In genomic region chr2:169018390-169018789, GRCh38 we compare ENCODE assay signal across 20 cellular contexts. TPM values are rescaled to one million over a fixed set of nuclear protein-coding genes. Genes with fewer than 3 reads are reported as not detected.
DNase-seq lines count a peak whose midpoint lies in the region; TF ChIP-seq lines count a peak whose summit lies in the region.
"Had no signal": no experiment of that assay in that cellular context is flagged by ENCODE, and none has a peak within 500 bp of the region (broad histone marks: within the 10 kb centered on the region; RNA-seq: fewer than 3 reads in every experiment).

No MANE protein-coding gene starts in this region.

- BruUV-seq in MCF 10A (replicated peaks; lab: Mats Ljungman, UMichigan), result no TSS peak
- BruUV-seq in mammary epithelial cell (replicated peaks; lab: Mats Ljungman, UMichigan), result no TSS peak

- H2AFZ ChIP-seq in mammary epithelial cell (ENCODE audit: low read depth, low read length), result no peak overlapping the region

- H3K27ac ChIP-seq in breast epithelium (no peak overlapping the region), mammary epithelial cell (ENCODE audit: insufficient read depth, low read depth, low read length) (no peak overlapping the region)
- H3K27ac ChIP-seq: 22Rv1, HL-60 had no signal

- TF ChIP-seq CTCF in MCF 10A (IDR thresholded peaks at IDR 0.05; ENCODE audit: unreplicated experiment) (no peak), breast epithelium (IDR thresholded peaks at IDR 0.05) (no peak), mammary epithelial cell (conservative IDR thresholded peaks at IDR 0.05 in 1 of 2, IDR thresholded peaks at IDR 0.05 in 1 of 2; ENCODE audit: extremely low read depth in 1 of 2, insufficient read depth in 1 of 2, low read depth in 1 of 2, low read length in 2 of 2) (no peak), fibroblast of mammary gland (conservative IDR thresholded peaks at IDR 0.05; ENCODE audit: control insufficient read depth, insufficient read depth, low read depth, low read length) (no peak)

- no peak for TF ChIP-seq POLR2A in breast epithelium (IDR thresholded peaks at IDR 0.05)

- no peak overlapping the region for H3K4me3 Mint-ChIP-seq in MCF 10A (ENCODE audit: unreplicated experiment)
- H3K4me3 Mint-ChIP-seq: CD14-positive monocyte; CD8-positive, alpha-beta T cell had no signal

- H3K9ac ChIP-seq in mammary epithelial cell (ENCODE audit: insufficient read depth, low read length), result no peak overlapping the region

- H4K20me1 ChIP-seq in mammary epithelial cell (ENCODE audit: insufficient read depth, low read length), result no peaks in the 10 kb centered on the region

- H3K4me2 ChIP-seq in mammary epithelial cell (ENCODE audit: insufficient read depth, low read depth, low read length), result no peak overlapping the region

- WGBS in mammary epithelial cell (ENCODE audit: low coverage, missing lambda C conversion rate), result 33% methylated on average over 3 of the region's 3 CpGs

- POLR2A ChIA-PET in MCF 10A (lab: Yijun Ruan, JAX), result interaction anchor here (0.5 to 1.2 kb wide), 3 partner anchors 26 to 31 kb away, joined by 3 to 5 read pairs (median 3); no protein-coding TSS in a partner anchor

- H3K27me3 ChIP-seq in breast epithelium (no peaks in the 10 kb centered on the region), mammary epithelial cell (ENCODE audit: insufficient read depth, low read length) (no peaks in the 10 kb centered on the region)

- in situ Hi-C loops in mammary epithelial cell (cut with MboI; ENCODE audit: low sequenced_read_pairs in 2 of 2), result no loop called here

- intact Hi-C loops in MCF 10A (cut with micrococcal nuclease) (no loop called here), breast epithelium (cut with DNase I; ENCODE audit: low total_unique reads) (no loop called here), mammary epithelial cell (cut with micrococcal nuclease) (no loop called here)

- H3K27me3 Mint-ChIP-seq in MCF 10A (ENCODE audit: insufficient read depth, unreplicated experiment), result no peaks in the 10 kb centered on the region

- CTCF ChIA-PET in MCF 10A (lab: Yijun Ruan, JAX) (no interaction called here), mammary epithelial cell (lab: Charles Lee; ENCODE audit: low non-redundant PET) (no interaction called here)

- H3K79me2 ChIP-seq in mammary epithelial cell (ENCODE audit: insufficient read depth, low read length), result no peaks in the 10 kb centered on the region

- DNase-seq in MCF 10A (ENCODE audit: unreplicated experiment), result peak; percentile 62
- DNase-seq in breast epithelium (ENCODE audit: low spot score in 2 of 2), result no peak
- peak; percentile 82 for DNase-seq in mammary epithelial cell
- DNase-seq in fibroblast of mammary gland (ENCODE audit: low read depth), result peak; percentile 38
- DNase-seq in HPDE6-E6E7 (ENCODE audit: extremely low spot score), result no peak
- no peak for DNase-seq in NCI-H446 (lab: John Stamatoyannopoulos, UW)
- DNase-seq in activated CD4-positive, alpha-beta T cell treated with anti-CD3 and anti-CD28 coated beads for 4 hours, result no peak
- DNase-seq: CD8-positive, alpha-beta T cell; COR-L47; DMS153; DMS79 treated with DMSO at 0.1 percent for 48 hours; EL; GDM1; HCEC 1CT had no signal

- no peak overlapping the region for H3K4me3 ChIP-seq in breast epithelium
- no peak overlapping the region for H3K4me3 ChIP-seq in mammary epithelial cell (replicated peaks in 1 of 3; ENCODE audit: insufficient read depth in 1 of 3, low read depth in 2 of 3, low read length in 3 of 3)
- H3K4me3 ChIP-seq in fibroblast of mammary gland (ENCODE audit: control insufficient read depth, low read depth, low read length), result no peak overlapping the region

- H3K36me3 ChIP-seq in breast epithelium (no peaks in the 10 kb centered on the region), mammary epithelial cell (ENCODE audit: insufficient read depth, low read length) (no peaks in the 10 kb centered on the region)

- H3K9me3 ChIP-seq in breast epithelium, result no peaks in the 10 kb centered on the region
- no peaks in the 10 kb centered on the region for H3K9me3 ChIP-seq in mammary epithelial cell (replicated peaks; ENCODE audit: insufficient read depth, low read length)

- no peaks in the 10 kb centered on the region for H3K4me1 ChIP-seq in breast epithelium
- H3K4me1 ChIP-seq in mammary epithelial cell (ENCODE audit: insufficient read depth, low read length), result peaks cover 19% of the 10 kb centered on the region

- no peaks in the 10 kb centered on the region for H3K9me3 Mint-ChIP-seq in MCF 10A (ENCODE audit: unreplicated experiment)
- H3K9me3 Mint-ChIP-seq: CD8-positive, alpha-beta T cell had no signal

- peaks cover 9% of the 10 kb centered on the region for H3K4me1 Mint-ChIP-seq in MCF 10A (ENCODE audit: insufficient read depth, unreplicated experiment)

- dilution Hi-C loops in mammary epithelial cell (cut with HindIII; ENCODE audit: low sequenced_read_pairs), result no loop called here

- no peak overlapping the region for H3K27ac Mint-ChIP-seq in MCF 10A (ENCODE audit: low read depth, unreplicated experiment)
- H3K27ac Mint-ChIP-seq: CD14-positive monocyte; CD8-positive, alpha-beta T cell had no signal

- no peaks in the 10 kb centered on the region for H3K36me3 Mint-ChIP-seq in MCF 10A (ENCODE audit: insufficient read depth, unreplicated experiment)
- H3K36me3 Mint-ChIP-seq: CD14-positive monocyte; CD8-positive, alpha-beta T cell had no signal

RNA-seq across cellular contexts. Expression of gene ABCB11, which starts 12.7 kb away (rescaled TPM):
- total RNA-seq in MCF 10A (2022) (0.05 TPM in 1 of 2 replicates, not detected in the other), breast epithelium (10 to 100 TPM in 1 of 3 donors, under 1 TPM in 2; under 0.01 to 18.4 (median 0.66) TPM), mammary epithelial cell (not detected)
- not detected for polyA plus RNA-seq in mammary epithelial cell
- polyA minus RNA-seq in mammary epithelial cell, result not detected
- total RNA-seq: A673; CD8-positive, alpha-beta T cell; H4 had no signal
- polyA plus RNA-seq: BJ, CD14-positive monocyte had no signal

RNA-seq across cellular contexts. Expression of gene DHRS9, which starts 51.0 kb away (rescaled TPM):
- total RNA-seq in MCF 10A (2022) (0.21 TPM in 1 of 2 replicates, not detected in the other), breast epithelium (1 to 10 TPM in 2 of 3 donors, under 1 TPM in 1; 0.73 to 7.8 (median 3.3) TPM), mammary epithelial cell (not detected)
- polyA plus RNA-seq in mammary epithelial cell, result 0.36 TPM
- not detected for polyA minus RNA-seq in mammary epithelial cell
- total RNA-seq: A673; CD8-positive, alpha-beta T cell had no signal
- polyA plus RNA-seq: BJ had no signal

Comparison
In these comparisons a context has a peak if more than half of its experiments do, and no peak if none do; other contexts are left out.
1. DNase-seq: peak in MCF 10A (single experiment), mammary epithelial cell (single experiment) and fibroblast of mammary gland (single experiment); none in breast epithelium (0 of 2), HPDE6-E6E7 (single experiment), NCI-H446 (0 of 2) and activated CD4-positive, alpha-beta T cell treated with anti-CD3 and anti-CD28 coated beads for 4 hours (0 of 2).